In genomic region chr17:20095366-20096080, GRCh38 we compare ENCODE assay signal across 10 cellular contexts.
DNase-seq lines count a peak whose midpoint lies in the region; ATAC-seq and TF ChIP-seq lines count a peak whose summit lies in the region.
"Had no signal": no experiment of that assay in that cellular context is flagged by ENCODE, and none has a peak within 500 bp of the region (broad histone marks: within the 10 kb centered on the region; RNA-seq: fewer than 3 reads in every experiment).

No MANE protein-coding gene starts in this region.

- H3K4me3 ChIP-seq in adipocyte (ENCODE audit: low read length) (peak overlapping the region; percentile 41), right atrium auricular region (peak overlapping the region in 1 of 2 donors; percentile 6), gastrocnemius medialis (no peak overlapping the region)
- H3K4me3 ChIP-seq: skin epidermis had no signal

- no peaks in the 10 kb centered on the region for H3K9me3 ChIP-seq in adipocyte (ENCODE audit: control insufficient read depth, low read length)
- H3K9me3 ChIP-seq in right atrium auricular region = no peaks in the 10 kb centered on the region
- no peaks in the 10 kb centered on the region for H3K9me3 ChIP-seq in gastrocnemius medialis

- H3K9me3 Mint-ChIP-seq in activated T-cell treated with anti-CD3 and anti-CD28 coated beads, Interleukin-2, amount 50 U/mL, for 4 hours = no peaks in the 10 kb centered on the region

- TF ChIP-seq CTCF in right atrium auricular region (IDR thresholded peaks at IDR 0.05) (peak in 1 of 2 donors; percentile 50), gastrocnemius medialis (IDR thresholded peaks at IDR 0.05 in 4 of 5, conservative IDR thresholded peaks at IDR 0.05 in 1 of 5) (peak in 1 of 5 experiments; percentile 17), GM20000 (IDR thresholded peaks at IDR 0.05; ENCODE audit: extremely low read depth, missing control alignments) (no peak)

- peak; percentile 7 for DNase-seq in NCI-H2029 (lab: John Stamatoyannopoulos, UW)
- no peak for DNase-seq in NCI-H2029 treated with DMSO at 0.1 percent for 48 hours (lab: John Stamatoyannopoulos, UW)
- DNase-seq in adipocyte (ENCODE audit: low read depth) = peak; percentile 50
- peak; percentile 77 for DNase-seq in right atrium auricular region (ENCODE audit: low spot score)
- DNase-seq in gastrocnemius medialis = peak in 1 of 2 donors; percentile 53
- DNase-seq in activated T-cell treated with anti-CD3 and anti-CD28 coated beads, Interleukin-2, amount 50 U/mL, for 4 hours = no peak
- DNase-seq in stimulated activated naive CD4-positive, alpha-beta T cell treated with Interleukin-2 at 50 U/mL for 16 hours (lab: John Stamatoyannopoulos, UW) = no peak
- no peak for DNase-seq in GM20000 (ENCODE audit: low spot score)
- DNase-seq: CD4-positive, CD25-positive, alpha-beta regulatory T cell had no signal

- ATAC-seq in gastrocnemius medialis = peak; percentile 33 to 49
- ATAC-seq in activated T-cell treated with anti-CD3 and anti-CD28 coated beads, Interleukin-2, amount 50 U/mL, for 4 hours = no peak

- H3K36me3 Mint-ChIP-seq in activated T-cell treated with anti-CD3 and anti-CD28 coated beads, Interleukin-2, amount 50 U/mL, for 4 hours (ENCODE audit: insufficient read depth) = no peaks in the 10 kb centered on the region
- H3K36me3 Mint-ChIP-seq: CD4-positive, CD25-positive, alpha-beta regulatory T cell had no signal

- H3K27ac ChIP-seq in right atrium auricular region (peak overlapping the region; percentile 73 to 87), gastrocnemius medialis (peak overlapping the region; percentile 56 to 86 (median 76))

- no peaks in the 10 kb centered on the region for H3K27me3 ChIP-seq in adipocyte (replicated peaks; ENCODE audit: control insufficient read depth, insufficient read depth, low read length)
- H3K27me3 ChIP-seq in right atrium auricular region = no peaks in the 10 kb centered on the region
- no peaks in the 10 kb centered on the region for H3K27me3 ChIP-seq in gastrocnemius medialis

- H3K27me3 Mint-ChIP-seq in activated T-cell treated with anti-CD3 and anti-CD28 coated beads, Interleukin-2, amount 50 U/mL, for 4 hours (ENCODE audit: low read depth) = peaks cover 2% of the 10 kb centered on the region

- no peak overlapping the region for H3K4me3 Mint-ChIP-seq in activated T-cell treated with anti-CD3 and anti-CD28 coated beads, Interleukin-2, amount 50 U/mL, for 4 hours
- H3K4me3 Mint-ChIP-seq: CD4-positive, CD25-positive, alpha-beta regulatory T cell had no signal

- no peaks in the 10 kb centered on the region for H3K36me3 ChIP-seq in adipocyte (ENCODE audit: control insufficient read depth, insufficient read depth, low read length, severe bottlenecking)
- no peaks in the 10 kb centered on the region for H3K36me3 ChIP-seq in right atrium auricular region
- H3K36me3 ChIP-seq in gastrocnemius medialis = no peaks in the 10 kb centered on the region

- peak overlapping the region; percentile 48 for H3K9ac ChIP-seq in adipocyte (ENCODE audit: low read length)

- H3K4me1 Mint-ChIP-seq in activated T-cell treated with anti-CD3 and anti-CD28 coated beads, Interleukin-2, amount 50 U/mL, for 4 hours (ENCODE audit: low read depth) = no peaks in the 10 kb centered on the region
- H3K4me1 Mint-ChIP-seq: CD4-positive, CD25-positive, alpha-beta regulatory T cell had no signal

- in situ Hi-C loops in gastrocnemius medialis (cut with MboI; ENCODE audit: low sequenced_read_pairs in 4 of 4) = no loop called here

- no peak for TF ChIP-seq POLR2A in gastrocnemius medialis (IDR thresholded peaks at IDR 0.05)

- intact Hi-C loops in gastrocnemius medialis (cut with DNase I; ENCODE audit: low total_unique reads) = loop anchor here (1.0 to 5.0 kb wide), 2 partner anchors 10 to 83 kb away; no protein-coding TSS in a partner anchor

- peaks cover 43% of the 10 kb centered on the region for H3K4me1 ChIP-seq in adipocyte (ENCODE audit: control insufficient read depth, insufficient read depth, low read length)
- H3K4me1 ChIP-seq in right atrium auricular region = peaks cover 0 to 36% of the 10 kb centered on the region in 2 donors
- peaks cover 0 to 33% of the 10 kb centered on the region in 2 donors for H3K4me1 ChIP-seq in gastrocnemius medialis

Comparison
In these comparisons a context has a peak if more than half of its experiments do, and no peak if none do; other contexts are left out.
1. DNase-seq: peak in NCI-H2029 (single experiment), adipocyte (single experiment) and right atrium auricular region (single experiment); none in NCI-H2029 treated with DMSO at 0.1 percent for 48 hours (single experiment), activated T-cell treated with anti-CD3 and anti-CD28 coated beads, Interleukin-2, amount 50 U/mL, for 4 hours (single experiment), stimulated activated naive CD4-positive, alpha-beta T cell treated with Interleukin-2 at 50 U/mL for 16 hours (single experiment) and GM20000 (single experiment).
2. ATAC-seq: peak in gastrocnemius medialis (2 of 2); none in activated T-cell treated with anti-CD3 and anti-CD28 coated beads, Interleukin-2, amount 50 U/mL, for 4 hours (0 of 2).